In genomic region chr20:371755-372542, GRCh38 we compare ENCODE assay signal across 1 cellular context.
A peak's percentile ranks its signal among the peaks of the same experiment; 100 is the strongest.
TF ChIP-seq lines count a peak whose summit lies in the region.

No MANE protein-coding gene starts in this region.

TF ChIP-seq in HEK293, 187 proteins besides CTCF, POLR2A, EP300 and RAD21 (continued from another document and continues in another):
- 0 out of 2 replicates have a peak, but pooled peaks have one; percentile 12 for TF ChIP-seq ZBTB10 (tag by site-specific recombination; IDR thresholded peaks at IDR 0.05)
- peak; percentile 62; the same call in 1 of the 2 replicates for TF ChIP-seq ZNF24 (tag by site-specific recombination; IDR thresholded peaks at IDR 0.05)
- no peak for TF ChIP-seq ZNF394 (tag by site-specific recombination; IDR thresholded peaks at IDR 0.05; ENCODE audit: borderline replicate concordance)
- TF ChIP-seq, protein P1, sequence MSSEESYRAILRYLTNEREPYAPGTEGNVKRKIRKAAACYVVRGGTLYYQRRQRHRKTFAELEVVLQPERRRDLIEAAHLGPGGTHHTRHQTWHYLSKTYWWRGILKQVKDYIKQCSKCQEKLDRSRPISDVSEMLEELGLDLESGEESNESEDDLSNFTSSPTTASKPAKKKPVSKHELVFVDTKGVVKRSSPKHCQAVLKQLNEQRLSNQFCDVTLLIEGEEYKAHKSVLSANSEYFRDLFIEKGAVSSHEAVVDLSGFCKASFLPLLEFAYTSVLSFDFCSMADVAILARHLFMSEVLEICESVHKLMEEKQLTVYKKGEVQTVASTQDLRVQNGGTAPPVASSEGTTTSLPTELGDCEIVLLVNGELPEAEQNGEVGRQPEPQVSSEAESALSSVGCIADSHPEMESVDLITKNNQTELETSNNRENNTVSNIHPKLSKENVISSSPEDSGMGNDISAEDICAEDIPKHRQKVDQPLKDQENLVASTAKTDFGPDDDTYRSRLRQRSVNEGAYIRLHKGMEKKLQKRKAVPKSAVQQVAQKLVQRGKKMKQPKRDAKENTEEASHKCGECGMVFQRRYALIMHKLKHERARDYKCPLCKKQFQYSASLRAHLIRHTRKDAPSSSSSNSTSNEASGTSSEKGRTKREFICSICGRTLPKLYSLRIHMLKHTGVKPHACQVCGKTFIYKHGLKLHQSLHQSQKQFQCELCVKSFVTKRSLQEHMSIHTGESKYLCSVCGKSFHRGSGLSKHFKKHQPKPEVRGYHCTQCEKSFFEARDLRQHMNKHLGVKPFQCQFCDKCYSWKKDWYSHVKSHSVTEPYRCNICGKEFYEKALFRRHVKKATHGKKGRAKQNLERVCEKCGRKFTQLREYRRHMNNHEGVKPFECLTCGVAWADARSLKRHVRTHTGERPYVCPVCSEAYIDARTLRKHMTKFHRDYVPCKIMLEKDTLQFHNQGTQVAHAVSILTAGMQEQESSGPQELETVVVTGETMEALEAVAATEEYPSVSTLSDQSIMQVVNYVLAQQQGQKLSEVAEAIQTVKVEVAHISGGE (tag by site-specific recombination; conservative IDR thresholded peaks at IDR 0.05; ENCODE audit: low read depth): no peak
- TF ChIP-seq SCRT2 (tag by site-specific recombination; IDR thresholded peaks at IDR 0.05): peak; percentile 70
- TF ChIP-seq ZNF2 (tag by site-specific recombination; IDR thresholded peaks at IDR 0.05): no peak
- TF ChIP-seq ZFP3 (tag by site-specific recombination; IDR thresholded peaks at IDR 0.05; ENCODE audit: low read depth): no peak
- TF ChIP-seq ZNF214 (tag by site-specific recombination; IDR thresholded peaks at IDR 0.05; ENCODE audit: borderline replicate concordance): no peak
- no peak for TF ChIP-seq ZNF155 (tag by site-specific recombination; IDR thresholded peaks at IDR 0.05)
- TF ChIP-seq ZNF223 (tag by site-specific recombination; IDR thresholded peaks at IDR 0.05): no peak
- no peak for TF ChIP-seq ZNF596 (tag by site-specific recombination; IDR thresholded peaks at IDR 0.05)
- no peak for TF ChIP-seq ZNF791 (tag by site-specific recombination; IDR thresholded peaks at IDR 0.05)
- no peak for TF ChIP-seq WT1 (tag by site-specific recombination; IDR thresholded peaks at IDR 0.05)
- TF ChIP-seq ZNF133 (tag by site-specific recombination; IDR thresholded peaks at IDR 0.05): no peak
- TF ChIP-seq ZNF248 (tag by site-specific recombination; IDR thresholded peaks at IDR 0.05): no peak
- TF ChIP-seq ZNF707 (tag by site-specific recombination; IDR thresholded peaks at IDR 0.05): no peak
- TF ChIP-seq ZNF239 (tag by site-specific recombination; IDR thresholded peaks at IDR 0.05): no peak
- TF ChIP-seq ZNF560 (tag by site-specific recombination; IDR thresholded peaks at IDR 0.05; ENCODE audit: borderline replicate concordance): no peak
- TF ChIP-seq, protein P2, sequence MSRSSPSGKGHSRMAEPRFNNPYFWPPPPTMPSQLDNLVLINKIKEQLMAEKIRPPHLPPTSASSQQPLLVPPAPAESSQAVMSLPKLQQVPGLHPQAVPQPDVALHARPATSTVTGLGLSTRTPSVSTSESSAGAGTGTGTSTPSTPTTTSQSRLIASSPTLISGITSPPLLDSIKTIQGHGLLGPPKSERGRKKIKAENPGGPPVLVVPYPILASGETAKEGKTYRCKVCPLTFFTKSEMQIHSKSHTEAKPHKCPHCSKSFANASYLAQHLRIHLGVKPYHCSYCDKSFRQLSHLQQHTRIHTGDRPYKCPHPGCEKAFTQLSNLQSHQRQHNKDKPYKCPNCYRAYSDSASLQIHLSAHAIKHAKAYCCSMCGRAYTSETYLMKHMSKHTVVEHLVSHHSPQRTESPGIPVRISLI (tag by site-specific recombination; IDR thresholded peaks at IDR 0.05): no peak
- TF ChIP-seq, protein P3, sequence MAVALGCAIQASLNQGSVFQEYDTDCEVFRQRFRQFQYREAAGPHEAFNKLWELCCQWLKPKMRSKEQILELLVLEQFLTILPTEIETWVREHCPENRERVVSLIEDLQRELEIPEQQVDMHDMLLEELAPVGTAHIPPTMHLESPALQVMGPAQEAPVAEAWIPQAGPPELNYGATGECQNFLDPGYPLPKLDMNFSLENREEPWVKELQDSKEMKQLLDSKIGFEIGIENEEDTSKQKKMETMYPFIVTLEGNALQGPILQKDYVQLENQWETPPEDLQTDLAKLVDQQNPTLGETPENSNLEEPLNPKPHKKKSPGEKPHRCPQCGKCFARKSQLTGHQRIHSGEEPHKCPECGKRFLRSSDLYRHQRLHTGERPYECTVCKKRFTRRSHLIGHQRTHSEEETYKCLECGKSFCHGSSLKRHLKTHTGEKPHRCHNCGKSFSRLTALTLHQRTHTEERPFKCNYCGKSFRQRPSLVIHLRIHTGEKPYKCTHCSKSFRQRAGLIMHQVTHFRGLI (tag by site-specific recombination; IDR thresholded peaks at IDR 0.05): no peak
- no peak for TF ChIP-seq ZNF311 (tag by site-specific recombination; IDR thresholded peaks at IDR 0.05; ENCODE audit: borderline replicate concordance)
- no peak for TF ChIP-seq ZNF624 (tag by site-specific recombination; IDR thresholded peaks at IDR 0.05)
- TF ChIP-seq, protein P4, sequence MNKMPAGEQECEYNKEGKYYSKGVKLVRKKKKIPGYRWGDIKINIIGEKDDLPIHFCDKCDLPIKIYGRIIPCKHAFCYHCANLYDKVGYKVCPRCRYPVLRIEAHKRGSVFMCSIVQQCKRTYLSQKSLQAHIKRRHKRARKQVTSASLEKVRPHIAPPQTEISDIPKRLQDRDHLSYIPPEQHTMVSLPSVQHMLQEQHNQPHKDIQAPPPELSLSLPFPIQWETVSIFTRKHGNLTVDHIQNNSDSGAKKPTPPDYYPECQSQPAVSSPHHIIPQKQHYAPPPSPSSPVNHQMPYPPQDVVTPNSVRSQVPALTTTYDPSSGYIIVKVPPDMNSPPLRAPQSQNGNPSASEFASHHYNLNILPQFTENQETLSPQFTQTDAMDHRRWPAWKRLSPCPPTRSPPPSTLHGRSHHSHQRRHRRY (tag by site-specific recombination; IDR thresholded peaks at IDR 0.05): no peak
- no peak for TF ChIP-seq ZNF112 (tag by site-specific recombination; IDR thresholded peaks at IDR 0.05)
- TF ChIP-seq ZNF501 (tag by site-specific recombination; IDR thresholded peaks at IDR 0.05): no peak
- peak; percentile 83 for TF ChIP-seq ZNF335 (tag by site-specific recombination; conservative IDR thresholded peaks at IDR 0.05)
- TF ChIP-seq ZBTB21 (tag by site-specific recombination; IDR thresholded peaks at IDR 0.05): no peak
- no peak for TF ChIP-seq ZNF747 (tag by site-specific recombination; IDR thresholded peaks at IDR 0.05)
- peak; percentile 99 for TF ChIP-seq HOXD13 (CRISPR knock-in tag; IDR thresholded peaks at IDR 0.05; ENCODE audit: borderline replicate concordance)
- no peak for TF ChIP-seq ZNF169 (tag by site-specific recombination; IDR thresholded peaks at IDR 0.05)
- TF ChIP-seq ZNF426 (tag by site-specific recombination; IDR thresholded peaks at IDR 0.05): no peak
- no peak for TF ChIP-seq INSM2 (tag by site-specific recombination; IDR thresholded peaks at IDR 0.05)
- TF ChIP-seq ZNF148 (tag by site-specific recombination; IDR thresholded peaks at IDR 0.05; ENCODE audit: borderline replicate concordance): no peak
- TF ChIP-seq, protein P5, sequence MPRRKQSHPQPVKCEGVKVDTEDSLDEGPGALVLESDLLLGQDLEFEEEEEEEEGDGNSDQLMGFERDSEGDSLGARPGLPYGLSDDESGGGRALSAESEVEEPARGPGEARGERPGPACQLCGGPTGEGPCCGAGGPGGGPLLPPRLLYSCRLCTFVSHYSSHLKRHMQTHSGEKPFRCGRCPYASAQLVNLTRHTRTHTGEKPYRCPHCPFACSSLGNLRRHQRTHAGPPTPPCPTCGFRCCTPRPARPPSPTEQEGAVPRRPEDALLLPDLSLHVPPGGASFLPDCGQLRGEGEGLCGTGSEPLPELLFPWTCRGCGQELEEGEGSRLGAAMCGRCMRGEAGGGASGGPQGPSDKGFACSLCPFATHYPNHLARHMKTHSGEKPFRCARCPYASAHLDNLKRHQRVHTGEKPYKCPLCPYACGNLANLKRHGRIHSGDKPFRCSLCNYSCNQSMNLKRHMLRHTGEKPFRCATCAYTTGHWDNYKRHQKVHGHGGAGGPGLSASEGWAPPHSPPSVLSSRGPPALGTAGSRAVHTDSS (tag by site-specific recombination; IDR thresholded peaks at IDR 0.05): 0 out of 2 replicates have a peak, but pooled peaks have one; percentile 9
- TF ChIP-seq ZNF121 (tag by site-specific recombination; IDR thresholded peaks at IDR 0.05): no peak
- no peak for TF ChIP-seq ZNF561 (tag by site-specific recombination; IDR thresholded peaks at IDR 0.05; ENCODE audit: borderline replicate concordance)
- TF ChIP-seq, protein P6, sequence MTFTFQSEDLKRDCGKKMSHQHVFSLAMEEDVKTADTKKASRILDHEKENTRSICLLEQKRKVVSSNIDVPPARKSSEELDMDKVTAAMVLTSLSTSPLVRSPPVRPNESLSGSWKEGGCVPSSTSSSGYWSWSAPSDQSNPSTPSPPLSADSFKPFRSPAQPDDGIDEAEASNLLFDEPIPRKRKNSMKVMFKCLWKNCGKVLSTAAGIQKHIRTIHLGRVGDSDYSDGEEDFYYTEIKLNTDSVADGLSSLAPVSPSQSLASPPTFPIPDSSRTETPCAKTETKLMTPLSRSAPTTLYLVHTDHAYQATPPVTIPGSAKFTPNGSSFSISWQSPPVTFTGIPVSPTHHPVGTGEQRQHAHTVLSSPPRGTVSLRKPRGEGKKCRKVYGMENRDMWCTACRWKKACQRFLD (tag by site-specific recombination; IDR thresholded peaks at IDR 0.05): no peak
- no peak for TF ChIP-seq ZNF202 (tag by site-specific recombination; IDR thresholded peaks at IDR 0.05; ENCODE audit: borderline replicate concordance)
- TF ChIP-seq ZNF558 (tag by site-specific recombination; IDR thresholded peaks at IDR 0.05): peak; percentile 29; the same call in 1 of the 2 replicates
- no peak for TF ChIP-seq ZNF776 (tag by site-specific recombination; IDR thresholded peaks at IDR 0.05; ENCODE audit: borderline replicate concordance)
- no peak for TF ChIP-seq ZNF274 (IDR thresholded peaks at IDR 0.05; ENCODE audit: low read length)
- no peak for TF ChIP-seq ZNF274 (tag by site-specific recombination; IDR thresholded peaks at IDR 0.05; ENCODE audit: borderline replicate concordance)
- TF ChIP-seq ZNF670 (tag by site-specific recombination; IDR thresholded peaks at IDR 0.05; ENCODE audit: low read depth): no peak
- TF ChIP-seq ZNF76 (tag by site-specific recombination; IDR thresholded peaks at IDR 0.05; ENCODE audit: borderline replicate concordance, low read depth): peak; percentile 29; the same call in 1 of the 2 replicates
- no peak for TF ChIP-seq ZNF510 (tag by site-specific recombination; IDR thresholded peaks at IDR 0.05; ENCODE audit: insufficient replicate concordance)
- TF ChIP-seq ZIC2 (tag by site-specific recombination; IDR thresholded peaks at IDR 0.05): peak; percentile 66
- TF ChIP-seq ZNF658 (tag by site-specific recombination; IDR thresholded peaks at IDR 0.05): no peak
- no peak for TF ChIP-seq ZNF785 (tag by site-specific recombination; IDR thresholded peaks at IDR 0.05)
- no peak for TF ChIP-seq SALL2 (tag by site-specific recombination; IDR thresholded peaks at IDR 0.05; ENCODE audit: borderline replicate concordance)
- peak; percentile 70; the same call in 1 of the 2 replicates for TF ChIP-seq ZEB2 (tag by site-specific recombination; IDR thresholded peaks at IDR 0.05)
- peak; percentile 22; the same call in 1 of the 2 replicates for TF ChIP-seq ZNF341 (tag by site-specific recombination; IDR thresholded peaks at IDR 0.05; ENCODE audit: low read depth)
- 0 out of 2 replicates have a peak, but pooled peaks have one; percentile 27 for TF ChIP-seq ZSCAN30 (tag by site-specific recombination; IDR thresholded peaks at IDR 0.05)
- TF ChIP-seq ZNF830 (tag by site-specific recombination; IDR thresholded peaks at IDR 0.05; ENCODE audit: low read depth): no peak
